In the genomic region with DNA sequence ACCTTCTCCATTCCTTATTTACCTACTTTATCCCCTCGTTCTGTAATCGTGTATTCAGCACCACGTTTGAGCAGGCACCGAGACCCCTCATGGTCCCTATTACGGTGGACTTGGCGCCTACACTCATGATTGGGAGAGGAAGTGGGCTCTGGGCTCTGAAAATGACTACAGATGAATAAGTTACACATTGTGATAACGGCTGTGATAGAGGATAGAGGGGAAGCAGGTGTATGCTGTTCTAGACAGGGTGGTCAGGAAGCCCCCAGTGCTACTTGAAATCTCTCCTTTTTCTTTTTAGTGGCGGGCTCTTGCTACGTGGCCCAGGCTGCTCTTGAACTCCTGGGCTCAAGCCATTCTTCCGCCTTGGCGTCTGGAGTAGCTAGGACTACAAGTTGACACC, we compare ENCODE assay signal across 17 cellular contexts. TPM values are rescaled to one million over a fixed set of nuclear protein-coding genes. Genes with fewer than 3 reads are reported as not detected.
DNase-seq lines count a peak whose midpoint lies in the region; ATAC-seq and TF ChIP-seq lines count a peak whose summit lies in the region.
"Had no signal": no experiment of that assay in that cellular context is flagged by ENCODE, and none has a peak within 500 bp of the region (broad histone marks: within the 10 kb centered on the region; RNA-seq: fewer than 3 reads in every experiment).

No MANE protein-coding gene starts in this region.

- H3K4me2 ChIP-seq in DND-41 (ENCODE audit: insufficient read depth, low read length): no peak overlapping the region
- H3K4me2 ChIP-seq in KMS-11: peak overlapping the region; percentile 48

- H3K4me1 ChIP-seq in DND-41 (ENCODE audit: insufficient read depth, low read length) (peaks cover 44% of the 10 kb centered on the region), KMS-11 (ENCODE audit: low read depth, poor library complexity, severe bottlenecking) (peaks cover 84% of the 10 kb centered on the region)
- H3K4me1 ChIP-seq: BE2C had no signal

- H3K9ac ChIP-seq in DND-41 (ENCODE audit: low read depth, low read length) (no peak overlapping the region), KMS-11 (no peak overlapping the region)

- H3K36me3 Mint-ChIP-seq in naive B cell: peaks cover 20 to 21% of the 10 kb centered on the region in 2 donors

- H3K27ac ChIP-seq in DND-41 (ENCODE audit: low read length) (peak overlapping the region; percentile 37; the same call in 1 of the 2 replicates), KMS-11 (peak overlapping the region; percentile 46; the same call in 1 of the 2 replicates)

- no peaks in the 10 kb centered on the region for H4K20me1 ChIP-seq in DND-41 (ENCODE audit: insufficient read depth, low read length)
- H4K20me1 ChIP-seq in KMS-11 (ENCODE audit: insufficient read depth): no peaks in the 10 kb centered on the region

- no peak overlapping the region for H3K4me3 Mint-ChIP-seq in naive B cell
- H3K4me3 Mint-ChIP-seq: CD4-positive, CD25-positive, alpha-beta regulatory T cell; HFFc6 had no signal

- peak overlapping the region; percentile 37 to 89 (median 60) for H3K27ac Mint-ChIP-seq in naive B cell
- H3K27ac Mint-ChIP-seq: HFFc6 had no signal

- TF ChIP-seq CTCF in DND-41 (IDR thresholded peaks at IDR 0.05; ENCODE audit: borderline replicate concordance, extremely low read depth, low read length, poor library complexity, severe bottlenecking): no peak
- no peak for TF ChIP-seq CTCF in KMS-11 (conservative IDR thresholded peaks at IDR 0.05; ENCODE audit: low read depth, low read length)

- H3K27me3 Mint-ChIP-seq in naive B cell: no peaks in the 10 kb centered on the region

- H3K4me3 ChIP-seq in DND-41 (ENCODE audit: low read depth in 1 of 2, low read length in 2 of 2) (no peak overlapping the region), KMS-11 (IDR thresholded peaks at IDR 0.05; ENCODE audit: insufficient read depth, low read depth, low read length) (no peak overlapping the region)

- peak; percentile 55 for DNase-seq in DND-41
- no peak for DNase-seq in naive B cell
- DNase-seq in NCI-H774 (lab: John Stamatoyannopoulos, UW): no peak
- no peak for DNase-seq in activated naive CD4-positive, alpha-beta T cell treated with anti-CD3 and anti-CD28 coated beads, Interleukin-2, amount 50 U/mL, for 16 hours
- no peak for DNase-seq in NCI-H1417 treated with DMSO at 0.1 percent for 48 hours (lab: John Stamatoyannopoulos, UW)
- DNase-seq: ACHN; BE2C; C1 segment of cervical spinal cord; CD4-positive, CD25-positive, alpha-beta regulatory T cell; GDM1; GOT3; H7; HFFc6; IMR-90 had no signal

- no peaks in the 10 kb centered on the region for H3K9me3 ChIP-seq in DND-41 (ENCODE audit: insufficient read depth, low read length, severe bottlenecking)
- H3K9me3 ChIP-seq: BE2C, Caco-2 had no signal

- H3K36me3 ChIP-seq in DND-41 (ENCODE audit: insufficient read depth, low read length) (no peaks in the 10 kb centered on the region), KMS-11 (ENCODE audit: insufficient read depth) (no peaks in the 10 kb centered on the region)
- H3K36me3 ChIP-seq: BE2C had no signal

- peaks cover 35 to 60% (median 44%) of the 10 kb centered on the region in 3 donors for H3K4me1 Mint-ChIP-seq in naive B cell

- H3K27me3 ChIP-seq in DND-41 (ENCODE audit: insufficient read depth, low read length, poor library complexity) (no peaks in the 10 kb centered on the region), KMS-11 (ENCODE audit: insufficient read depth, low read depth) (no peaks in the 10 kb centered on the region)
- H3K27me3 ChIP-seq: BE2C had no signal

- H3K79me2 ChIP-seq in DND-41 (ENCODE audit: insufficient read depth, low read length) (no peaks in the 10 kb centered on the region), KMS-11 (ENCODE audit: insufficient read depth, low read depth) (peaks cover 28% of the 10 kb centered on the region; the same call in 1 of the 2 replicates)

- ATAC-seq in DND-41 (ENCODE audit: insufficient read depth, low read depth) (peak; percentile 76), naive B cell (ENCODE audit: low read depth in 2 of 2) (no peak)
- ATAC-seq: HCT116 had no signal

- H2AFZ ChIP-seq in DND-41 (ENCODE audit: low read depth, low read length) (no peak overlapping the region), KMS-11 (ENCODE audit: low read depth) (no peak overlapping the region)

- H3K9me3 Mint-ChIP-seq in naive B cell: peaks cover 0 to 5% (median 0%) of the 10 kb centered on the region in 7 donors

RNA-seq across cellular contexts. Expression of gene CAMK1D, which starts 59.8 kb away (rescaled TPM):
- polyA plus RNA-seq in naive B cell (ENCODE audit: low read depth in 6 of 6): 10 to 100 TPM; 12.2 to 54.1 (median 35.6) TPM
